Comparison of ENCODE assay signal across 8 cellular contexts in genomic region chr10:101839421-101840063, GRCh38. TPM values are rescaled to one million over a fixed set of nuclear protein-coding genes. Genes with fewer than 3 reads are reported as not detected.
DNase-seq lines count a peak whose midpoint lies in the region; ATAC-seq and TF ChIP-seq lines count a peak whose summit lies in the region.

No MANE protein-coding gene starts in this region.

- H3K27ac Mint-ChIP-seq in CD4-positive, alpha-beta T cell, result no peak overlapping the region
- no peak overlapping the region for H3K27ac Mint-ChIP-seq in activated CD4-positive, alpha-beta memory T cell treated with anti-CD3 and anti-CD28 coated beads, Interleukin-2, amount 10 ng/mL, durations not matched to agents 7 days and 5 days
- H3K27ac Mint-ChIP-seq in effector memory CD8-positive, alpha-beta T cell, result peak overlapping the region in 1 of 2 donors; percentile 87
- peak overlapping the region in 1 of 2 donors; percentile 54 for H3K27ac Mint-ChIP-seq in stimulated activated naive CD8-positive, alpha-beta T cell treated with anti-CD3 and anti-CD28 coated beads, Interleukin-15, amount 100 ng/mL, for 72 hours

- ATAC-seq in CD4-positive, alpha-beta T cell (ENCODE audit: poor library complexity), result peak; percentile 43
- ATAC-seq in effector memory CD8-positive, alpha-beta T cell (replicated peaks), result peak; percentile 60
- ATAC-seq in stimulated activated naive CD8-positive, alpha-beta T cell treated with anti-CD3 and anti-CD28 coated beads, Interleukin-15, amount 100 ng/mL, for 72 hours, result peak; percentile 31
- no peak for ATAC-seq in GM18858 (IDR thresholded peaks at IDR 0.05; ENCODE audit: unreplicated experiment)

- no peaks in the 10 kb centered on the region for H3K36me3 Mint-ChIP-seq in CD4-positive, alpha-beta T cell (ENCODE audit: low read depth)
- peaks cover 3% of the 10 kb centered on the region for H3K36me3 Mint-ChIP-seq in activated CD4-positive, alpha-beta memory T cell treated with anti-CD3 and anti-CD28 coated beads, Interleukin-2, amount 10 ng/mL, durations not matched to agents 7 days and 5 days (ENCODE audit: low read depth)
- peaks cover 15% of the 10 kb centered on the region for H3K36me3 Mint-ChIP-seq in effector memory CD8-positive, alpha-beta T cell (ENCODE audit: insufficient read depth)

- H3K9ac ChIP-seq in HUES6 (ENCODE audit: low read length), result peak overlapping the region; percentile 5

- POLR2A ChIA-PET in CD4-positive, alpha-beta T cell (lab: Charles Lee), result interaction anchor here (2.5 to 16.7 kb wide), 2 partner anchors 22 to 216 kb away, joined by 10 to 223 read pairs; partner anchors contain the start of genes ARMH3 and OGA
- POLR2A ChIA-PET in activated CD4-positive, alpha-beta memory T cell treated with anti-CD3 and anti-CD28 coated beads, Interleukin-2, amount 10 ng/mL, durations not matched to agents 7 days and 5 days (lab: Charles Lee), result interaction anchor here (1.2 to 3.7 kb wide), 8 partner anchors 9 to 201 kb away, joined by 3 to 50 read pairs (median 4); partner anchors contain the start of genes NPM3 and OGA

- H3K36me3 ChIP-seq in HUES6 (ENCODE audit: control insufficient read depth, insufficient read depth, low read length), result no peaks in the 10 kb centered on the region

- CTCF ChIA-PET in CD4-positive, alpha-beta T cell (lab: Charles Lee), result interaction anchor here (1.6 to 3.2 kb wide), 4 partner anchors 21 to 233 kb away, joined by 9 to 32 read pairs (median 16); partner anchors contain the start of gene OGA
- CTCF ChIA-PET in activated CD4-positive, alpha-beta memory T cell treated with anti-CD3 and anti-CD28 coated beads, Interleukin-2, amount 10 ng/mL, durations not matched to agents 7 days and 5 days (lab: Charles Lee), result interaction anchor here (0.6 to 11.0 kb wide), 24 partner anchors 8 to 293 kb away, joined by 3 to 181 read pairs (median 12); partner anchors contain the start of genes ARMH3, HPS6, OGA and PPRC1

- DNase-seq in CD4-positive, alpha-beta T cell, result peak in 8 of 10 experiments; percentile 27 to 62 (median 52)
- peak; percentile 68 for DNase-seq in activated CD4-positive, alpha-beta memory T cell treated with anti-CD3 and anti-CD28 coated beads, Interleukin-2, amount 10 ng/mL, durations not matched to agents 7 days and 5 days
- peak; percentile 56 to 61 (median 60) for DNase-seq in effector memory CD8-positive, alpha-beta T cell
- DNase-seq in mesenteric fat pad (ENCODE audit: low spot score), result peak; percentile 89
- peak; percentile 58 to 59 for DNase-seq in stimulated activated naive CD8-positive, alpha-beta T cell treated with anti-CD3 and anti-CD28 coated beads, Interleukin-15, amount 100 ng/mL, for 72 hours
- no peak for DNase-seq in Ammon's horn (ENCODE audit: low spot score)

- H3K9me3 Mint-ChIP-seq in CD4-positive, alpha-beta T cell, result no peaks in the 10 kb centered on the region
- no peaks in the 10 kb centered on the region for H3K9me3 Mint-ChIP-seq in activated CD4-positive, alpha-beta memory T cell treated with anti-CD3 and anti-CD28 coated beads, Interleukin-2, amount 10 ng/mL, durations not matched to agents 7 days and 5 days
- H3K9me3 Mint-ChIP-seq in effector memory CD8-positive, alpha-beta T cell, result no peaks in the 10 kb centered on the region
- no peaks in the 10 kb centered on the region for H3K9me3 Mint-ChIP-seq in stimulated activated naive CD8-positive, alpha-beta T cell treated with anti-CD3 and anti-CD28 coated beads, Interleukin-15, amount 100 ng/mL, for 72 hours

- no peaks in the 10 kb centered on the region for H3K27me3 ChIP-seq in CD4-positive, alpha-beta T cell (ENCODE audit: control insufficient read depth, insufficient read depth, low read length)
- peaks cover 28% of the 10 kb centered on the region for H3K27me3 ChIP-seq in HUES6 (ENCODE audit: control insufficient read depth, insufficient read depth, low read length)

- peak overlapping the region; percentile 52 for H3K4me3 Mint-ChIP-seq in CD4-positive, alpha-beta T cell
- H3K4me3 Mint-ChIP-seq in activated CD4-positive, alpha-beta memory T cell treated with anti-CD3 and anti-CD28 coated beads, Interleukin-2, amount 10 ng/mL, durations not matched to agents 7 days and 5 days, result peak overlapping the region; percentile 78
- H3K4me3 Mint-ChIP-seq in effector memory CD8-positive, alpha-beta T cell, result peak overlapping the region; percentile 88 to 93
- H3K4me3 Mint-ChIP-seq in stimulated activated naive CD8-positive, alpha-beta T cell treated with anti-CD3 and anti-CD28 coated beads, Interleukin-15, amount 100 ng/mL, for 72 hours, result peak overlapping the region; percentile 59 to 90

- no peak for TF ChIP-seq CTCF in CD4-positive, alpha-beta T cell (IDR thresholded peaks at IDR 0.05)

- peaks cover 66% of the 10 kb centered on the region for H3K4me1 Mint-ChIP-seq in CD4-positive, alpha-beta T cell (ENCODE audit: low read depth)
- peaks cover 54% of the 10 kb centered on the region for H3K4me1 Mint-ChIP-seq in activated CD4-positive, alpha-beta memory T cell treated with anti-CD3 and anti-CD28 coated beads, Interleukin-2, amount 10 ng/mL, durations not matched to agents 7 days and 5 days
- H3K4me1 Mint-ChIP-seq in effector memory CD8-positive, alpha-beta T cell (ENCODE audit: low read depth in 2 of 2), result peaks cover 49% of the 10 kb centered on the region in 2 donors
- H3K4me1 Mint-ChIP-seq in stimulated activated naive CD8-positive, alpha-beta T cell treated with anti-CD3 and anti-CD28 coated beads, Interleukin-15, amount 100 ng/mL, for 72 hours, result peaks cover 70% of the 10 kb centered on the region

- H3K27ac ChIP-seq in CD4-positive, alpha-beta T cell (ENCODE audit: low read depth, low read length), result no peak overlapping the region
- H3K27ac ChIP-seq in HUES6 (ENCODE audit: low read depth, low read length), result no peak overlapping the region

- no peaks in the 10 kb centered on the region for H3K9me3 ChIP-seq in CD4-positive, alpha-beta T cell (ENCODE audit: control insufficient read depth, low read length)
- no peaks in the 10 kb centered on the region for H3K9me3 ChIP-seq in HUES6 (ENCODE audit: control insufficient read depth, insufficient read depth, low read depth, low read length)

- H3K27me3 Mint-ChIP-seq in CD4-positive, alpha-beta T cell, result peaks cover 8% of the 10 kb centered on the region
- peaks cover 19% of the 10 kb centered on the region for H3K27me3 Mint-ChIP-seq in activated CD4-positive, alpha-beta memory T cell treated with anti-CD3 and anti-CD28 coated beads, Interleukin-2, amount 10 ng/mL, durations not matched to agents 7 days and 5 days
- H3K27me3 Mint-ChIP-seq in effector memory CD8-positive, alpha-beta T cell, result no peaks in the 10 kb centered on the region
- H3K27me3 Mint-ChIP-seq in stimulated activated naive CD8-positive, alpha-beta T cell treated with anti-CD3 and anti-CD28 coated beads, Interleukin-15, amount 100 ng/mL, for 72 hours, result peaks cover 37% of the 10 kb centered on the region

- H3K4me1 ChIP-seq in HUES6 (ENCODE audit: control insufficient read depth, insufficient read depth, low read length), result peaks cover 17% of the 10 kb centered on the region

- peak overlapping the region; percentile 66 for H3K4me3 ChIP-seq in HUES6 (ENCODE audit: low read depth, low read length)

- intact Hi-C loops in CD4-positive, alpha-beta T cell (cut with DNase I, micrococcal nuclease), result loop anchor here (1.0 to 5.0 kb wide), 5 partner anchors 170 to 408 kb away; partner anchors contain the start of gene GBF1 (in 1 of the 2)

RNA-seq across cellular contexts. Expression of gene KCNIP2, which starts 4.1 kb away (rescaled TPM):
- 1 to 10 TPM in 1 of 2 experiments, under 1 TPM in 1; 0.77 to 1.6 TPM for total RNA-seq in CD4-positive, alpha-beta T cell
- 1 to 10 TPM; 2.5 to 2.6 TPM for total RNA-seq in activated CD4-positive, alpha-beta memory T cell treated with anti-CD3 and anti-CD28 coated beads, Interleukin-2, amount 10 ng/mL, durations not matched to agents 7 days and 5 days
- total RNA-seq in mesenteric fat pad, result 151 TPM

RNA-seq across cellular contexts. Expression of gene OGA, which starts 21.3 kb away (rescaled TPM):
- total RNA-seq in CD4-positive, alpha-beta T cell, result 100 to 1,000 TPM; 395 to 416 TPM
- 100 to 1,000 TPM; 142 to 145 TPM for total RNA-seq in activated CD4-positive, alpha-beta memory T cell treated with anti-CD3 and anti-CD28 coated beads, Interleukin-2, amount 10 ng/mL, durations not matched to agents 7 days and 5 days
- 92.7 TPM for total RNA-seq in mesenteric fat pad

RNA-seq across cellular contexts. Expression of gene NPM3, which starts 56.3 kb away (rescaled TPM):
- 10 to 100 TPM; 15.5 to 15.8 TPM for total RNA-seq in CD4-positive, alpha-beta T cell
- total RNA-seq in activated CD4-positive, alpha-beta memory T cell treated with anti-CD3 and anti-CD28 coated beads, Interleukin-2, amount 10 ng/mL, durations not matched to agents 7 days and 5 days, result 10 to 100 TPM; 26.6 to 26.7 TPM
- total RNA-seq in mesenteric fat pad, result 18.8 TPM

Comparison
In these comparisons a context has a peak if more than half of its experiments do, and no peak if none do; other contexts are left out.
1. RNA of gene KCNIP2, which starts 4.1 kb away (total RNA-seq): 151 TPM in mesenteric fat pad (single experiment); 2.5 to 2.6 TPM in activated CD4-positive, alpha-beta memory T cell treated with anti-CD3 and anti-CD28 coated beads, Interleukin-2, amount 10 ng/mL, durations not matched to agents 7 days and 5 days and 0.77 to 1.6 TPM in CD4-positive, alpha-beta T cell; every median in the first group is over 10 times any median in the second.
2. Peak in every context shown above with its lines, with median percentiles within 50 percentile points of each other: H3K4me3 Mint-ChIP-seq.